Comparison of ENCODE assay signal across 1 cellular context in the genomic region with DNA sequence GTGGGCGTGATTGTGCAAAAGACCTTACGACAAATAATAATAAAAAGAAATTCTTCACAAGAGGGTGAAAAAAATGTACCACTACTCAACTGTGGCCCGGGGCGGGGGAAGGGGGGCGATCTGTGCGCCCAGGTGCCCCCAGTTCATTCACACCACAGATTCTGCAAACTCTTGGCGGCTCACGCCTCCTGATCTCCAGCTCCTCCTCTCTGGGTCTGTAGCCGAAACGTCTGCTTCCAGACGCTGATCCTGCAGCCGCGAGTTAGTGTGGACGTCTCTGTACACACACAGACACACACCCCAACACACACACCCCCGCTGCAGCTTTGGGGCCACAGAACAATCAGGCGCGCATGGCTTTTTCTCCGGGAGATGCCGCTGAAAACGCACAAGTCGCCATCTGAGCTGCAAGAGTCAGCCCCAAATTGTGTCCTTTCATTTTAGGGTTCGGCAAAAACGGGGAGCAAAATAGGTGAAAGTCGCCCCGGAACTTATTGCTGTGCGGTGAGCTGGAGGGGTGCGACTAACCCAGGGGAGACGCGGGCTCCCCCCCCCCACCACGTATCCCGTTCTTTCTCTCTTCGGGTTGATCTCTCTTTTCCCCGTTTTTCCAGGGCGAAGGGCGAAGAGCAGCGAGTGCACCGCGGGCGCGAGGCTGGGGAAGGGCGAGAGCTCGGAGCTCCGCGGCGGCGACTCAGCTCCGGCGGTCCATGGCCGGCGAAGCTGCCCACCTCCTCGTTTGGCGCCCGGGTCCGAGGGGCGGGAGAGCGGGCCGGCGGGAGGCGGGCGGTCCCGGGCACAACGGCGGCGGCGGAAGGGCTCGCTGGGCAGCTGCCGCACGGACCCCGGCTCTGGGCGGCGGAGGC.
TF ChIP-seq lines count a peak whose summit lies in the region.

No MANE protein-coding gene starts in this region.

TF ChIP-seq in GM12878, 131 proteins besides CTCF, POLR2A, EP300 and RAD21 (continued from another document):
- TF ChIP-seq IKZF2 (IDR thresholded peaks at IDR 0.05), result 0 out of 4 replicates have a peak, but pooled peaks of 1 of the 2 experiments have one; percentile 11
- peak; percentile 76 for TF ChIP-seq HDAC6 (IDR thresholded peaks at IDR 0.05; ENCODE audit: unreplicated experiment)
- 0 out of 2 replicates have a peak, but pooled peaks have one; percentile 31 for TF ChIP-seq NR2C1 (IDR thresholded peaks at IDR 0.05)
TF ChIP-seq in GM12878: peak in this region for 5.
